In the genomic region with DNA sequence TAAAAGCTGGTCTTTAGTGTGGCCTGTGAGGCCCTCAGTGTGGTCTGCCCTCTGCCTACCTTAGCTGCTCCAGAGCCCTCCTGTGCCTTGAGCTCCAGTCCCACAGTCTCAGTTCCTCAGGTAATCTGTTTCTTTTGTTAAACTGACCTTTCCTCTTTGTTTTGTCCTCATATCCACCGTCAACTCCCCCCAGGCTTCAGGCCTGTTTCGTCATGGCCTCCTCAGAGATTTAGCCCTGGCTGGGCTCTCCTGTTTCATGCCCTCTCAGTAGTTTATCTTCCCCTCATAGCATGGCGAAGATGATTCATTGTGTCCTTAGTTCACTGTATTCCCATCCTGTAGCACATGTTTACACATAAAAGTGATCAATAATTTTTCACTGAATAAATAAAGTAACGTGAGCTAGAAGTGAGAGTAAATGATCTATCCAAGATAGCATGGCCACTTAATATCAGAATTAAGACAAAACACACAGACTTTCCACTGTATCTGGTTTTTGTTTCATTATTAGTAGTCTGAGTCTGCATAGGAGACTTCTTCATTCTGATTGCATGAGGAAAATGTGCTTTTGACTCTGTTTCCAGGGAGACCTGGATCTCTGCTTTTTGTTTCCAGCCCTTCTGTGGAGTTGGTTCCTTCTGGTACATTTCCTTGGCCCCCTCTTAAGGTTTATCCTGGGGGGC, we compare ENCODE assay signal across 9 cellular contexts.
DNase-seq lines count a peak whose midpoint lies in the region; ATAC-seq and TF ChIP-seq lines count a peak whose summit lies in the region.
"Had no signal": no experiment of that assay in that cellular context is flagged by ENCODE, and none has a peak within 500 bp of the region (broad histone marks: within the 10 kb centered on the region; RNA-seq: fewer than 3 reads in every experiment).

No MANE protein-coding gene starts in this region.

- H2AFZ ChIP-seq in osteoblast (ENCODE audit: low read length) = no peak overlapping the region

- H3K4me3 ChIP-seq in osteoblast (ENCODE audit: insufficient read depth, low read length) = no peak overlapping the region

- peaks cover 0 to 12% (median 0%) of the 10 kb centered on the region in 5 donors for H3K27me3 Mint-ChIP-seq in naive thymus-derived CD8-positive, alpha-beta T cell
- H3K27me3 Mint-ChIP-seq: brain had no signal

- peaks cover 9% of the 10 kb centered on the region for H3K79me2 ChIP-seq in osteoblast (ENCODE audit: insufficient read depth, low read length)

- H3K4me1 Mint-ChIP-seq in naive thymus-derived CD8-positive, alpha-beta T cell = no peaks in the 10 kb centered on the region

- peaks cover 0 to 20% (median 6%) of the 10 kb centered on the region in 9 donors for H3K9me3 Mint-ChIP-seq in naive thymus-derived CD8-positive, alpha-beta T cell

- H3K27me3 ChIP-seq in osteoblast (ENCODE audit: insufficient read depth, low read length) = no peaks in the 10 kb centered on the region

- no peaks in the 10 kb centered on the region for H3K36me3 ChIP-seq in osteoblast (ENCODE audit: insufficient read depth, low read length)

- H3K27ac Mint-ChIP-seq in naive thymus-derived CD8-positive, alpha-beta T cell = no peak overlapping the region

- no peak for TF ChIP-seq CTCF in osteoblast (IDR thresholded peaks at IDR 0.05; ENCODE audit: extremely low read depth, low read depth, low read length)

- H3K4me2 ChIP-seq in osteoblast (ENCODE audit: insufficient read depth, low read length) = no peak overlapping the region

- no peaks in the 10 kb centered on the region for H3K9me3 ChIP-seq in osteoblast (ENCODE audit: low read depth, low read length)

- POLR2A ChIA-PET in naive thymus-derived CD8-positive, alpha-beta T cell (lab: Charles Lee) = no interaction called here

- H3K27ac ChIP-seq in osteoblast (ENCODE audit: low read depth, low read length) = no peak overlapping the region

- peaks cover 0 to 6% (median 4%) of the 10 kb centered on the region in 3 donors for H3K36me3 Mint-ChIP-seq in naive thymus-derived CD8-positive, alpha-beta T cell

- peaks cover 5% of the 10 kb centered on the region for H4K20me1 ChIP-seq in osteoblast (ENCODE audit: insufficient read depth, low read length)

- no peak overlapping the region for H3K4me3 Mint-ChIP-seq in naive thymus-derived CD8-positive, alpha-beta T cell
- H3K4me3 Mint-ChIP-seq: brain had no signal

- H3K4me1 ChIP-seq in osteoblast (ENCODE audit: insufficient read depth, low read length) = peaks cover 4% of the 10 kb centered on the region

- ATAC-seq in GM18858 (IDR thresholded peaks at IDR 0.05; ENCODE audit: unreplicated experiment) (peak; percentile 99), GM21717 (IDR thresholded peaks at IDR 0.05; ENCODE audit: unreplicated experiment) (peak; percentile 94), HG03460 (IDR thresholded peaks at IDR 0.05; ENCODE audit: unreplicated experiment) (peak; percentile 80)
- ATAC-seq in naive thymus-derived CD8-positive, alpha-beta T cell = no peak

- DNase-seq in osteoblast (ENCODE audit: insufficient read length, low spot score, missing footprints) (peak; percentile 86), anterior cingulate cortex (lab: John Stamatoyannopoulos, UW) (no peak), NCI-H146 (lab: John Stamatoyannopoulos, UW) (no peak)
- DNase-seq in activated CD4-positive, alpha-beta T cell treated with anti-CD3 and anti-CD28 coated beads, Interleukin-2, amount 50 U/mL, for 4 hours = no peak
- DNase-seq in naive thymus-derived CD8-positive, alpha-beta T cell = no peak

Comparison
In these comparisons a context has a peak if more than half of its experiments do, and no peak if none do; other contexts are left out.
1. ATAC-seq: peak in GM18858 (single experiment), GM21717 (single experiment) and HG03460 (single experiment); none in naive thymus-derived CD8-positive, alpha-beta T cell (0 of 2).